In the genomic region with DNA sequence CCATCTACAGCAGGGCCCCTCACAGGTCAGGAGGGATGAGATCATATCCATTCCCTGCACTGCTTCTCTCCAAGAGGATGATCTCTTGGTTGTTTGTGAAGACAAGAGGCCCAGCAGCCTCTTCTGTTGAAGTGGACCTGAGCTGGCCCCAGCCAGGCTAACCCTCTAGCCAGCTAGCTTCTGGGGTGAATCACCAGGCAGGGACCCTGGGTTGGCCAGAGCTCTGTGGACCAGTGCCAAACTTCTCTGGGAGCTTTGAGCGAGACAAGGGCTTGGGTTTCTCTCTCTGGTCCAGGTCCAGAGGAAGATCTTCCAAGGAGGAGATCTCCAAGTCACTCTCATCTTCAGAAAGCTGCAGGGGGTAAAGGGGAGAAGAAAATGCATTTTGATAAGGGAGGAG, we compare ENCODE assay signal across 28 cellular contexts. TPM values are rescaled to one million over a fixed set of nuclear protein-coding genes. Genes with fewer than 3 reads are reported as not detected.
A peak's percentile ranks its signal among the peaks of the same experiment; 100 is the strongest.
DNase-seq lines count a peak whose midpoint lies in the region; ATAC-seq and TF ChIP-seq lines count a peak whose summit lies in the region.
"Had no signal": no experiment of that assay in that cellular context is flagged by ENCODE, and none has a peak within 500 bp of the region (broad histone marks: within the 10 kb centered on the region; RNA-seq: fewer than 3 reads in every experiment).

No MANE protein-coding gene starts in this region.

- no peaks in the 10 kb centered on the region for H3K27me3 ChIP-seq in osteoblast (ENCODE audit: insufficient read depth, low read length)
- H3K27me3 ChIP-seq: foreskin keratinocyte, stomach, upper lobe of right lung had no signal

- peaks cover 12% of the 10 kb centered on the region for H3K4me1 ChIP-seq in osteoblast (ENCODE audit: insufficient read depth, low read length)
- H3K4me1 ChIP-seq: foreskin keratinocyte, parathyroid adenoma, stomach, upper lobe of right lung had no signal

- no peaks in the 10 kb centered on the region for H3K79me2 ChIP-seq in osteoblast (ENCODE audit: insufficient read depth, low read length)
- H3K79me2 ChIP-seq: parathyroid adenoma had no signal

- TF ChIP-seq CTCF in osteoblast (IDR thresholded peaks at IDR 0.05; ENCODE audit: extremely low read depth, low read depth, low read length): no peak

- H3K4me3 ChIP-seq in osteoblast (ENCODE audit: insufficient read depth, low read length): no peak overlapping the region
- H3K4me3 ChIP-seq: stomach, upper lobe of right lung had no signal

- peaks cover 54% of the 10 kb centered on the region for H3K36me3 ChIP-seq in osteoblast (ENCODE audit: insufficient read depth, low read length)

- H3K9me3 ChIP-seq in osteoblast (ENCODE audit: low read depth, low read length): no peaks in the 10 kb centered on the region
- H3K9me3 ChIP-seq: stomach, upper lobe of right lung had no signal

- no peak for ATAC-seq in GM18870 (IDR thresholded peaks at IDR 0.05; ENCODE audit: unreplicated experiment)
- no peak for ATAC-seq in HG02571 (IDR thresholded peaks at IDR 0.05; ENCODE audit: unreplicated experiment)
- ATAC-seq: foreskin keratinocyte, HCT116, Right ventricle myocardium inferior, upper lobe of right lung had no signal

- no peaks in the 10 kb centered on the region for H4K20me1 ChIP-seq in osteoblast (ENCODE audit: insufficient read depth, low read length)

- no peak overlapping the region for H3K4me2 ChIP-seq in osteoblast (ENCODE audit: insufficient read depth, low read length)

- H2AFZ ChIP-seq in osteoblast (ENCODE audit: low read length): no peak overlapping the region
- H2AFZ ChIP-seq: parathyroid adenoma had no signal

- DNase-seq in DMS53 (lab: John Stamatoyannopoulos, UW) (peak; percentile 23), DMS53 treated with DMSO at 0.1 percent for 48 hours (lab: John Stamatoyannopoulos, UW; ENCODE audit: unreplicated experiment) (no peak), RPMI7951 (ENCODE audit: low read depth) (peak; percentile 39), fibroblast of gingiva (ENCODE audit: low read depth) (peak; percentile 64), osteoblast (ENCODE audit: insufficient read length, low spot score, missing footprints) (peak; percentile 84), foreskin melanocyte (no peak)
- DNase-seq: activated CD4-positive, alpha-beta T cell treated with anti-CD3 and anti-CD28 coated beads, Interleukin-2, amount 50 U/mL, for 1 hour; activated gamma-delta T cell; anterior cingulate cortex; C1 segment of cervical spinal cord; foreskin keratinocyte; hypothalamus; MM.1S; naive B cell; NCI-H187; small intestine; stimulated activated CD4-positive, alpha-beta T cell treated with anti-CD3 and anti-CD28 coated beads, Interleukin-4, amount 100 ng/mL, for 1 hour; stomach; T-helper 1 cell; upper lobe of right lung had no signal

- peak overlapping the region; percentile 4 for H3K27ac ChIP-seq in osteoblast (ENCODE audit: low read depth, low read length)
- H3K27ac ChIP-seq: 22Rv1, foreskin keratinocyte, parathyroid adenoma, stomach, upper lobe of right lung had no signal

RNA-seq across cellular contexts. Expression of a gene that starts 52.7 kb away (rescaled TPM):
- total RNA-seq in RPMI7951 (2014; rRNA removed; shearing (Covaris generic)): not detected in 2 replicates
- total RNA-seq in osteoblast: not detected in 2 replicates
- total RNA-seq: foreskin keratinocyte, kidney epithelial cell, NCI-H460, Right ventricle myocardium inferior had no signal

RNA-seq across cellular contexts. Expression of a gene that starts 52.8 kb away (rescaled TPM):
- total RNA-seq in RPMI7951 (2014; rRNA removed; shearing (Covaris generic)): 7.4 and 11.1 TPM in 2 replicates
- total RNA-seq in osteoblast: 32.7 and 42.3 TPM in 2 replicates

Comparison
In these comparisons a context has a peak if more than half of its experiments do, and no peak if none do; other contexts are left out.
1. DNase-seq: peak in DMS53 (single experiment), RPMI7951 (single experiment), fibroblast of gingiva (single experiment) and osteoblast (single experiment); none in DMS53 treated with DMSO at 0.1 percent for 48 hours (single experiment) and foreskin melanocyte (single experiment).